10 cellular contexts compared by ENCODE assay signal in the genomic region with DNA sequence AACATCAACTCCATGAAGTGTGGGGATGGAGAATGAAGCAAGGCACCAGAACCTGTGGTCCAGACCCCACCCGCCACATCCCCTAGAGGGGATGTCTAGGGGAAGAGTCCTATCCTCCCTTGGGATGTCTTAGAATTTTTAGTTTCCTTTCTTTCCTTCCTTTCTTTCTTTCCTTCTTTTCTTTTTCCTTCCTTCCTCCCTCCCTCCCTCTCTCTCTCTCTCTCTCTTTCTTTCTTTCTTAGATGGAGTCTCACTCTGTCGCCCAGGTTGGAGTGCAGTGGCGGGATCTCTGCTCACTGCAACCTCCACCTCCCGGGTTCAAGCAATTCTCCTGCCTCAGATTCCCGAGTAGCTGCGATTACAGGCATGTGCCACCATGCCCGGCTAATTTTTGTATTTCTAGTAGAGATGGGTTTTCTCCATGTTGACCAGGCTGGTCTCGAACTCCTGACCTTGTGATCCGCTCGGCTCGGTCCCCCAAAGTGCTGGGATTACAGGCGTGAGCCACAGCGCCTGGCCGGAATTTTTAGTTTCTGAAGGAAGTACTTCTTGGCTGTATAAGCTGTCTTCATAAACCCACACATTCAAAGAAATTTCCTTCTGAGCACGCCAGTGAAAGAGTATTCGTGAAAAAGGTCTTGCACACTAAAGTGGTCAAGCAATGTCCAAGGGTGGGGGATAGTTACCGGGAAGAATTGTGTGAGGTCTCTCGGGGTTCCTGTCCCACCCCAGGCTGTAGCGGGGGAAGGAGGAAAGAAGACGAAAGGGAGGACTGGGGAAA. TPM values are rescaled to one million over a fixed set of nuclear protein-coding genes. Genes with fewer than 3 reads are reported as not detected.
"Had no signal": no experiment of that assay in that cellular context is flagged by ENCODE, and none has a peak within 500 bp of the region (broad histone marks: within the 10 kb centered on the region; RNA-seq: fewer than 3 reads in every experiment).

No MANE protein-coding gene starts in this region.

- H3K27me3 ChIP-seq: brain microvascular endothelial cell had no signal

- H3K27ac ChIP-seq: brain microvascular endothelial cell, hepatocyte, right atrium auricular region had no signal

- H2AFZ ChIP-seq: hepatocyte had no signal

- H3K79me2 ChIP-seq: hepatocyte had no signal

- H3K4me3 ChIP-seq: hepatocyte, right atrium auricular region had no signal

- H3K36me3 ChIP-seq: brain microvascular endothelial cell, right atrium auricular region had no signal

- H3K9me3 ChIP-seq: right atrium auricular region had no signal

- H3K4me1 ChIP-seq: right atrium auricular region had no signal

- DNase-seq: brain microvascular endothelial cell, cerebellar nuclear complex, kidney glomerular epithelial cell had no signal

RNA-seq across cellular contexts. Expression of a gene that starts 20.8 kb away (rescaled TPM):
- total RNA-seq: activated CD4-positive, alpha-beta T cell treated with anti-CD3 and anti-CD28 coated beads, Interleukin-2, amount 10 ng/mL, durations not matched to agents 7 days and 5 days; activated CD8-positive, alpha-beta memory T cell treated with anti-CD3 and anti-CD28 coated beads for 36 hours; activated naive CD4-positive, alpha-beta T cell treated with anti-CD3 and anti-CD28 coated beads, Interleukin-2, amount 50 U/mL, for 72 hours; activated T-helper 2 cell treated with anti-CD3 and anti-CD28 coated beads, Interferon-gamma antibody, Interleukin-2, Interleukin-4, amounts not matched to agents 10 μg/mL and 5 μg/mL and 100 μg/mL, durations not matched to agents 14 hours and 24 hours and 36 hours; neural crest cell had no signal
